Comparison of ENCODE assay signal across 10 cellular contexts in genomic region chr16:4324871-4325740, GRCh38. TPM values are rescaled to one million over a fixed set of nuclear protein-coding genes. Genes with fewer than 3 reads are reported as not detected.
DNase-seq lines count a peak whose midpoint lies in the region; ATAC-seq, FAIRE-seq and TF ChIP-seq lines count a peak whose summit lies in the region.
"Had no signal": no experiment of that assay in that cellular context is flagged by ENCODE, and none has a peak within 500 bp of the region (broad histone marks: within the 10 kb centered on the region; RNA-seq: fewer than 3 reads in every experiment).

No MANE protein-coding gene starts in this region.

- H3K27ac ChIP-seq in right atrium auricular region (peak overlapping the region; percentile 80 to 89), skeletal muscle tissue (ENCODE audit: low read depth, low read length) (peak overlapping the region; percentile 19)

- peak; percentile 57 for FAIRE-seq in GM12891 (lab: Jason Lieb, UNC)

- peak overlapping the region in 1 of 3 donors; percentile 33 for H3K9ac ChIP-seq in skeletal muscle tissue (ENCODE audit: low read depth in 1 of 3, low read length in 3 of 3)

- no peaks in the 10 kb centered on the region for H3K36me3 ChIP-seq in right atrium auricular region
- H3K36me3 ChIP-seq in skeletal muscle tissue (ENCODE audit: control insufficient read depth in 3 of 3, insufficient read depth in 3 of 3, low read length in 3 of 3), result no peaks in the 10 kb centered on the region

- H3K27me3 ChIP-seq in right atrium auricular region, result no peaks in the 10 kb centered on the region
- H3K27me3 ChIP-seq in skeletal muscle tissue (ENCODE audit: control insufficient read depth in 3 of 3, insufficient read depth in 3 of 3, low read length in 3 of 3), result peaks cover 0 to 5% (median 4%) of the 10 kb centered on the region in 3 donors

- no peak for TF ChIP-seq CTCF in right atrium auricular region (IDR thresholded peaks at IDR 0.05)

- no peaks in the 10 kb centered on the region for H3K9me3 ChIP-seq in right atrium auricular region
- no peaks in the 10 kb centered on the region for H3K9me3 ChIP-seq in skeletal muscle tissue (ENCODE audit: control insufficient read depth in 3 of 3, low read length in 3 of 3)

- H3K4me3 ChIP-seq in right atrium auricular region, result no peak overlapping the region
- no peak overlapping the region for H3K4me3 ChIP-seq in skeletal muscle tissue (ENCODE audit: low read length in 3 of 3)

- ATAC-seq in HG02588 (IDR thresholded peaks at IDR 0.05; ENCODE audit: unreplicated experiment) (no peak), HG02852 (IDR thresholded peaks at IDR 0.05; ENCODE audit: unreplicated experiment) (no peak)

- DNase-seq in GM12891 (ENCODE audit: insufficient read length, low spot score) (no peak), OCI-M1 (lab: John Stamatoyannopoulos, UW) (peak; percentile 69), right atrium auricular region (ENCODE audit: low spot score) (no peak), COLO829 (ENCODE audit: low spot score) (no peak), activated T-cell treated with anti-CD3 and anti-CD28 coated beads for 4 hours (no peak)
- DNase-seq: activated CD8-positive, alpha-beta memory T cell treated with anti-CD3 and anti-CD28 coated beads, Interleukin-2, amount 50 U/mL, for 48 hours; stimulated activated CD4-positive, alpha-beta T cell treated with anti-CD3 and anti-CD28 coated beads, Interleukin-1b, Interleukin-23, amount 100 ng/mL, for 48 hours had no signal

- no peak for TF ChIP-seq POLR2A in GM12891 (IDR thresholded peaks at IDR 0.05; ENCODE audit: low read depth, low read length)

- peaks cover 0 to 97% of the 10 kb centered on the region in 2 donors for H3K4me1 ChIP-seq in right atrium auricular region
- H3K4me1 ChIP-seq in skeletal muscle tissue (ENCODE audit: control insufficient read depth in 3 of 3, insufficient read depth in 3 of 3, low read length in 3 of 3), result peaks cover 48 to 56% (median 53%) of the 10 kb centered on the region in 3 donors

TF ChIP-seq in GM12891, 5 proteins besides CTCF, POLR2A, EP300 and RAD21:
- TF ChIP-seq POLR2AphosphoS5 (IDR thresholded peaks at IDR 0.05; ENCODE audit: low read depth, low read length) (no peak), SPI1 (IDR thresholded peaks at IDR 0.05; ENCODE audit: low read depth, low read length) (peak; percentile 99)

RNA-seq across cellular contexts. Expression of gene GLIS2, which starts 9.2 kb away (rescaled TPM):
- 0.31 TPM for polyA plus RNA-seq in GM12891 (2012; ENCODE audit: low read depth, missing spikeins)
- total RNA-seq in right atrium auricular region, result 10 to 100 TPM; 10.3 to 16.0 TPM
- total RNA-seq in skeletal muscle tissue, result 4.2 TPM

RNA-seq across cellular contexts. Expression of gene PAM16, which starts 26.0 kb away (rescaled TPM):
- 42.2 TPM for polyA plus RNA-seq in GM12891 (2012; ENCODE audit: low read depth, missing spikeins)
- total RNA-seq in right atrium auricular region (10 to 100 TPM; 54.6 to 85.7 TPM), skeletal muscle tissue (32.9 TPM)

RNA-seq across cellular contexts. Expression of gene VASN, which starts 46.5 kb away (rescaled TPM):
- 0.15 TPM for polyA plus RNA-seq in GM12891 (2012; ENCODE audit: low read depth, missing spikeins)
- 10 to 100 TPM; 17.9 to 39.0 TPM for total RNA-seq in right atrium auricular region
- 13.0 TPM for total RNA-seq in skeletal muscle tissue

RNA-seq across cellular contexts. Expression of gene TFAP4, which starts 52.3 kb away (rescaled TPM):
- 5.7 TPM for polyA plus RNA-seq in GM12891 (2012; ENCODE audit: low read depth, missing spikeins)
- 1 to 10 TPM; 2.0 to 2.9 TPM for total RNA-seq in right atrium auricular region
- total RNA-seq in skeletal muscle tissue, result 5.2 TPM
